ENCODE assay signal across 21 cellular contexts in genomic region chr14:103151270-103151933, GRCh38. TPM values are rescaled to one million over a fixed set of nuclear protein-coding genes. Genes with fewer than 3 reads are reported as not detected.
DNase-seq lines count a peak whose midpoint lies in the region; ATAC-seq and FAIRE-seq lines count a peak whose summit lies in the region.
"Had no signal": no experiment of that assay in that cellular context is flagged by ENCODE, and none has a peak within 500 bp of the region (broad histone marks: within the 10 kb centered on the region; RNA-seq: fewer than 3 reads in every experiment).

No MANE protein-coding gene starts in this region.

- no peaks in the 10 kb centered on the region for H3K79me1 ChIP-seq in trophoblast cell (ENCODE audit: low read length)

- in situ Hi-C loops in GM23248 (cut with MboI): no loop called here
- in situ Hi-C loops in SK-MEL-5 (cut with HindIII; ENCODE audit: low pct_unique_long_range_greater_than_20kb, low sequenced_read_pairs): no loop called here

- FAIRE-seq in RCC 7860 (lab: Jason Lieb, UNC): no peak
- FAIRE-seq: HTR-8/SVneo had no signal

- H3K9ac ChIP-seq in GM23248: no peak overlapping the region
- no peak overlapping the region for H3K9ac ChIP-seq in trophoblast cell (ENCODE audit: low read length)

- H3K18ac ChIP-seq in trophoblast cell (ENCODE audit: low read length): no peak overlapping the region

- no peaks in the 10 kb centered on the region for H3K9me3 ChIP-seq in GM23248 (ENCODE audit: low read depth)
- no peaks in the 10 kb centered on the region for H3K9me3 ChIP-seq in trophoblast cell (ENCODE audit: insufficient read depth, low read depth, low read length)
- H3K9me3 ChIP-seq: SJSA1 had no signal

- no peak overlapping the region for H3K27ac ChIP-seq in GM23248
- no peak overlapping the region for H3K27ac ChIP-seq in trophoblast cell (ENCODE audit: low read depth, low read length)
- H3K27ac ChIP-seq: C4-2B, PC-9, SJSA1 had no signal

- H3K4me3 ChIP-seq in GM23248: no peak overlapping the region
- no peak overlapping the region for H3K4me3 ChIP-seq in trophoblast cell (ENCODE audit: low read depth, low read length)
- H3K4me3 ChIP-seq: PC-9, SJSA1 had no signal

- H2BK5ac ChIP-seq in trophoblast cell (ENCODE audit: low read depth, low read length, poor library complexity): no peak overlapping the region

- H2BK12ac ChIP-seq in trophoblast cell (ENCODE audit: low read length): no peak overlapping the region

- no peaks in the 10 kb centered on the region for H3F3A ChIP-seq in GM23248 (ENCODE audit: insufficient read depth)

- H3K9me2 ChIP-seq in GM23248 (ENCODE audit: insufficient read depth): no peaks in the 10 kb centered on the region

- no peaks in the 10 kb centered on the region for H3K36me3 ChIP-seq in GM23248 (ENCODE audit: low read depth)
- no peaks in the 10 kb centered on the region for H3K36me3 ChIP-seq in trophoblast cell (ENCODE audit: control insufficient read depth in 1 of 2, insufficient read depth in 2 of 2, low read length in 2 of 2)
- H3K36me3 ChIP-seq: SJSA1 had no signal

- no peak overlapping the region for H2AFZ ChIP-seq in GM23248
- H2AFZ ChIP-seq in trophoblast cell (ENCODE audit: insufficient read depth, low read length, poor library complexity): no peak overlapping the region
- H2AFZ ChIP-seq: PC-9 had no signal

- H4K91ac ChIP-seq in trophoblast cell (ENCODE audit: low read depth, low read length): no peak overlapping the region

- no peak overlapping the region for H3K14ac ChIP-seq in trophoblast cell (ENCODE audit: low read length)

- DNase-seq in GM23248: peak; percentile 12
- peak; percentile 53 for DNase-seq in SK-MEL-5 (ENCODE audit: low read depth, low spot score)
- DNase-seq in foreskin melanocyte: peak; percentile 61
- DNase-seq in trophoblast cell: peak; percentile 57 to 70
- DNase-seq in RCC 7860 (ENCODE audit: low spot score): no peak
- DNase-seq in NOMO-1 treated with dmso at 0.1 percent for 144 hours (lab: John Stamatoyannopoulos, UW; ENCODE audit: unreplicated experiment): no peak
- DNase-seq in NCI-H526 (lab: John Stamatoyannopoulos, UW): no peak
- DNase-seq: DND-41, Kasumi-1, MM.1S, NCI-H1092, NCI-H1436 treated with DMSO at 0.1 percent for 48 hours, NCI-H2081, NCI-H82, PC-9 had no signal

- no peak overlapping the region for H4K8ac ChIP-seq in trophoblast cell (ENCODE audit: low read depth, low read length)

- ATAC-seq in HG03159 (IDR thresholded peaks at IDR 0.05; ENCODE audit: unreplicated experiment): no peak
- ATAC-seq: HCT116 had no signal

- H3K79me2 ChIP-seq in GM23248 (ENCODE audit: insufficient read depth) (no peaks in the 10 kb centered on the region), trophoblast cell (ENCODE audit: control insufficient read depth, insufficient read depth, low read length, poor library complexity) (no peaks in the 10 kb centered on the region)

- H3K4ac ChIP-seq in trophoblast cell (ENCODE audit: low read depth, low read length): no peak overlapping the region

- no peak overlapping the region for H3K4me2 ChIP-seq in GM23248 (ENCODE audit: unreplicated experiment)
- peak overlapping the region; percentile 20 for H3K4me2 ChIP-seq in trophoblast cell (ENCODE audit: low read length)
- H3K4me2 ChIP-seq: PC-9 had no signal

- H3K27me3 ChIP-seq in GM23248 (replicated peaks; ENCODE audit: insufficient read depth) (no peaks in the 10 kb centered on the region), trophoblast cell (ENCODE audit: insufficient read depth, low read length) (no peaks in the 10 kb centered on the region)
- H3K27me3 ChIP-seq: SJSA1 had no signal

- no peak overlapping the region for H2BK120ac ChIP-seq in trophoblast cell (ENCODE audit: insufficient read depth, low read length, poor library complexity)

- H4K12ac ChIP-seq in trophoblast cell (ENCODE audit: low read depth, low read length): no peak overlapping the region

- no peaks in the 10 kb centered on the region for H3K4me1 ChIP-seq in GM23248 (ENCODE audit: insufficient read depth)
- H3K4me1 ChIP-seq in trophoblast cell (ENCODE audit: control insufficient read depth in 1 of 2, insufficient read depth in 2 of 2, low read length in 2 of 2): peaks cover 0 to 5% of the 10 kb centered on the region in 2 experiments

- no peaks in the 10 kb centered on the region for H4K20me1 ChIP-seq in GM23248 (ENCODE audit: insufficient read depth)

- H2AK5ac ChIP-seq in trophoblast cell (ENCODE audit: low read length): no peak overlapping the region

- no peak overlapping the region for H3K23ac ChIP-seq in trophoblast cell (ENCODE audit: low read length)

- WGBS in GM23248 (ENCODE audit: low coverage in 1 of 2, low lambda C conversion rate in 2 of 2, missing lambda C conversion rate in 2 of 2), 2 experiments: 29 to 36% methylated on average over 15 of the region's 15 CpGs
- WGBS in trophoblast cell (ENCODE audit: extremely low coverage, insufficient coverage, insufficient read length): no CpG with 5 or more reads among the region's 15 CpGs

RNA-seq across cellular contexts. Expression of gene TNFAIP2, which starts 28.1 kb away (rescaled TPM):
- 45.0 and 51.8 TPM in 2 replicates for total RNA-seq in GM23248 (2014; rRNA removed; shearing (Covaris generic))
- polyA plus RNA-seq in GM23248 (2016; fragmentation: Nextera tagmentation; extraction: Ambion mirVana): 9.2 and 9.6 TPM in 2 replicates
- 0.29 TPM in 1 of 2 replicates, not detected in the other for total RNA-seq in SK-MEL-5 (2014; rRNA removed; shearing (Covaris generic))
- 0.44 TPM in 1 of 2 replicates, not detected in the other for polyA plus RNA-seq in SK-MEL-5 (2015; cell fraction: cytosol; rRNA removed)
- polyA plus RNA-seq in SK-MEL-5 (2015; cell fraction: nucleus; rRNA removed): 0.95 TPM in 1 of 2 replicates, not detected in the other
- polyA plus RNA-seq in trophoblast cell (2013): 185 and 205 TPM in 2 replicates

RNA-seq across cellular contexts. Expression of gene EXOC3L4, which starts 56.9 kb away (rescaled TPM):
- not detected in 2 replicates for total RNA-seq in GM23248 (2014; rRNA removed; shearing (Covaris generic))
- polyA plus RNA-seq in GM23248 (2016; fragmentation: Nextera tagmentation; extraction: Ambion mirVana): not detected in 2 replicates
- not detected in 2 replicates for total RNA-seq in SK-MEL-5 (2014; rRNA removed; shearing (Covaris generic))
- polyA plus RNA-seq in SK-MEL-5 (2015; cell fraction: cytosol; rRNA removed): not detected in 2 replicates
- polyA plus RNA-seq in SK-MEL-5 (2015; cell fraction: nucleus; rRNA removed): not detected in 2 replicates
- polyA plus RNA-seq in trophoblast cell (2013): 0.11 and 0.22 TPM in 2 replicates
- total RNA-seq: A673 had no signal

Comparison
In these comparisons a context has a peak if more than half of its experiments do, and no peak if none do; other contexts are left out.
1. DNase-seq: peak in GM23248 (single experiment), SK-MEL-5 (single experiment), foreskin melanocyte (single experiment) and trophoblast cell (2 of 2); none in RCC 7860 (single experiment), NOMO-1 treated with dmso at 0.1 percent for 144 hours (single experiment) and NCI-H526 (0 of 2).
2. RNA of gene TNFAIP2, which starts 28.1 kb away (total RNA-seq): 45.0 to 51.8 TPM in GM23248; 0.29 TPM in SK-MEL-5; every median in the first group is over 10 times any median in the second.